In genomic region chr12:115763982-115764621, GRCh38 we compare ENCODE assay signal across 19 cellular contexts.
DNase-seq lines count a peak whose midpoint lies in the region; ATAC-seq, FAIRE-seq and TF ChIP-seq lines count a peak whose summit lies in the region.
"Had no signal": no experiment of that assay in that cellular context is flagged by ENCODE, and none has a peak within 500 bp of the region (broad histone marks: within the 10 kb centered on the region; RNA-seq: fewer than 3 reads in every experiment).

No MANE protein-coding gene starts in this region.

- H3K9ac ChIP-seq in K562 (ENCODE audit: insufficient read depth in 1 of 2, low read depth in 2 of 2, low read length in 2 of 2) = no peak overlapping the region
- H3K9ac ChIP-seq: KMS-11 had no signal

- no peaks in the 10 kb centered on the region for H3K4me1 ChIP-seq in K562 (replicated peaks in 1 of 2; ENCODE audit: control insufficient read depth in 2 of 2, insufficient read depth in 2 of 2, low read length in 2 of 2)
- H3K4me1 ChIP-seq: HAP-1, transverse colon had no signal

- POLR2A ChIA-PET in K562 (lab: Yijun Ruan, JAX) = interaction anchor here (0.6 kb wide), 1 partner anchor 16 kb away, joined by 3 read pairs; no protein-coding TSS in a partner anchor

- no peak for TF ChIP-seq EP300 in K562 (IDR thresholded peaks at IDR 0.05; ENCODE audit: low read length)

- H3K9me1 ChIP-seq in K562 (ENCODE audit: control insufficient read depth, insufficient read depth, low read length) = no peaks in the 10 kb centered on the region

- DNase-seq in ELF-1 (ENCODE audit: low read depth, low spot score) (peak; percentile 17), NCI-H2196 treated with DMSO at 0.1 percent for 48 hours (lab: John Stamatoyannopoulos, UW; ENCODE audit: unreplicated experiment) (peak; percentile 34), K562 (ENCODE audit: extremely low read depth in 1 of 4, low spot score in 3 of 4) (peak; percentile 4 to 17 (median 16)), posterior cingulate gyrus (no peak)
- DNase-seq in stimulated activated naive CD4-positive, alpha-beta T cell treated with Interleukin-2 at 50 U/mL for 16 hours (lab: John Stamatoyannopoulos, UW) = no peak
- DNase-seq: activated CD4-positive, alpha-beta T cell treated with anti-CD3 and anti-CD28 coated beads for 4 hours; DND-41; dorsolateral prefrontal cortex; NCI-H1436 treated with DMSO at 0.1 percent for 48 hours; NCI-H446 treated with DMSO at 0.1 percent for 48 hours; PC-9; right cardiac atrium; stimulated activated naive CD4-positive, alpha-beta T cell; transverse colon had no signal

- no peak overlapping the region for H2AFZ ChIP-seq in K562 (ENCODE audit: low read depth, low read length)
- H2AFZ ChIP-seq: PC-9 had no signal

- TF ChIP-seq POLR2A in K562 (conservative IDR thresholded peaks at IDR 0.05) = no peak

- CTCF ChIA-PET in K562 (lab: Yijun Ruan, JAX; ENCODE audit: low intra/inter-chr PET ratio) = no interaction called here

- H3K36me3 ChIP-seq in K562 (ENCODE audit: control insufficient read depth, insufficient read depth, low read length) = no peaks in the 10 kb centered on the region
- H3K36me3 ChIP-seq: HAP-1, transverse colon had no signal

- peak overlapping the region; percentile 25; the same call in 1 of the 2 replicates for H3K27ac ChIP-seq in 22Rv1
- H3K27ac ChIP-seq in K562 (ENCODE audit: extremely low read depth, low read depth, low read length) = no peak overlapping the region
- H3K27ac ChIP-seq: dorsolateral prefrontal cortex, KMS-11, PC-9, transverse colon had no signal

- no TSS peak for BruUV-seq in K562 (replicated peaks; lab: Mats Ljungman, UMichigan)

- no peaks in the 10 kb centered on the region for H3K9me3 ChIP-seq in K562 (replicated peaks; ENCODE audit: control insufficient read depth, insufficient read depth, low read depth, low read length)
- H3K9me3 ChIP-seq: HAP-1, transverse colon had no signal

- no peak for FAIRE-seq in K562 (lab: Jason Lieb, UNC)

- H3K4me2 ChIP-seq in K562 (ENCODE audit: insufficient read depth, low read length) = no peak overlapping the region
- H3K4me2 ChIP-seq: KMS-11, PC-9 had no signal

- in situ Hi-C loops in K562 (cut with MboI) = loop anchor here (25.0 kb wide), 1 partner anchor 1777 kb away; no protein-coding TSS in a partner anchor

- intact Hi-C loops in K562 (cut with micrococcal nuclease) (no loop called here), posterior cingulate gyrus (cut with DNase I) (no loop called here)

- no peak for TF ChIP-seq CTCF in 22Rv1 (IDR thresholded peaks at IDR 0.05)
- no peak for TF ChIP-seq CTCF in K562 (IDR thresholded peaks at IDR 0.05 in 2 of 3, conservative IDR thresholded peaks at IDR 0.05 in 1 of 3; ENCODE audit: insufficient read depth in 2 of 3, low read depth in 1 of 3, low read length in 3 of 3)

- H3K4me3 ChIP-seq in K562 = no peak overlapping the region
- H3K4me3 ChIP-seq: dorsolateral prefrontal cortex, HAP-1, PC-9, transverse colon had no signal

- 3% methylated on average over 3 of the region's 3 CpGs for WGBS in K562 (ENCODE audit: insufficient coverage, low coverage, missing lambda C conversion rate)

- no peaks in the 10 kb centered on the region for H3K27me3 ChIP-seq in K562 (ENCODE audit: control insufficient read depth in 2 of 2, insufficient read depth in 2 of 2, low read length in 2 of 2)

- no peaks in the 10 kb centered on the region for H3K79me2 ChIP-seq in K562 (ENCODE audit: control insufficient read depth, insufficient read depth, low read length)

- no peak for TF ChIP-seq RAD21 in K562 (CRISPR knock-in tag; conservative IDR thresholded peaks at IDR 0.05 in 1 of 2, IDR thresholded peaks at IDR 0.05 in 1 of 2)

- ATAC-seq in K562 (no peak; the same call in 2 of the 3 replicates), GM18868 (IDR thresholded peaks at IDR 0.05; ENCODE audit: unreplicated experiment) (no peak), HG03025 (IDR thresholded peaks at IDR 0.05; ENCODE audit: low FRiP score, unreplicated experiment) (no peak)
- ATAC-seq: right cardiac atrium had no signal

- no peaks in the 10 kb centered on the region for H4K20me1 ChIP-seq in K562 (replicated peaks; ENCODE audit: control insufficient read depth, insufficient read depth, low read length)

TF ChIP-seq in K562, 482 proteins besides CTCF, POLR2A, EP300 and RAD21 (continues in another document):
- TF ChIP-seq BCL6 (CRISPR knock-in tag; IDR thresholded peaks at IDR 0.05) (no peak), HBP1 (CRISPR knock-in tag; IDR thresholded peaks at IDR 0.05) (no peak), USF1 (CRISPR knock-in tag; IDR thresholded peaks at IDR 0.05) (peak; percentile 42; the same call in 1 of the 2 replicates), RAD51 (IDR thresholded peaks at IDR 0.05; ENCODE audit: borderline replicate concordance, low read depth) (peak; percentile 84), FOXP4 (CRISPR knock-in tag; IDR thresholded peaks at IDR 0.05; ENCODE audit: borderline replicate concordance) (no peak), XRCC3 (IDR thresholded peaks at IDR 0.05) (no peak), NR2C1 (IDR thresholded peaks at IDR 0.05) (no peak), NR2C1 (tag; IDR thresholded peaks at IDR 0.05) (no peak)

Comparison
In these comparisons a context has a peak if more than half of its experiments do, and no peak if none do; other contexts are left out.
1. DNase-seq: peak in ELF-1 (single experiment), NCI-H2196 treated with DMSO at 0.1 percent for 48 hours (single experiment) and K562 (4 of 4); none in posterior cingulate gyrus (0 of 10) and stimulated activated naive CD4-positive, alpha-beta T cell treated with Interleukin-2 at 50 U/mL for 16 hours (single experiment).